ENCODE assay signal across 31 cellular contexts in genomic region chr12:113059071-113059595, GRCh38. TPM values are rescaled to one million over a fixed set of nuclear protein-coding genes. Genes with fewer than 3 reads are reported as not detected.
DNase-seq lines count a peak whose midpoint lies in the region; ATAC-seq and TF ChIP-seq lines count a peak whose summit lies in the region.
"Had no signal": no experiment of that assay in that cellular context is flagged by ENCODE, and none has a peak within 500 bp of the region (broad histone marks: within the 10 kb centered on the region; RNA-seq: fewer than 3 reads in every experiment).

No MANE protein-coding gene starts in this region.

- no peak for TF ChIP-seq CTCF in activated CD8-positive, alpha-beta T cell treated with anti-CD3 and anti-CD28 coated beads for 36 hours (IDR thresholded peaks at IDR 0.05)
- TF ChIP-seq CTCF in OCI-LY7 (conservative IDR thresholded peaks at IDR 0.05; ENCODE audit: low read length) (no peak), natural killer cell (IDR thresholded peaks at IDR 0.05) (no peak)

- H3K4me2 ChIP-seq in BLaER1 treated with 17β-estradiol and CSF1 and Interleukin-3, amounts not matched to agents 10 nM and 100 nM, result peak overlapping the region in 8 of 11 experiments; percentile 6 to 98 (median 66); a peak in 12 of 22 replicates
- H3K4me2 ChIP-seq in OCI-LY7 (ENCODE audit: low read length), result peak overlapping the region; percentile 94

- CTCF ChIA-PET in activated CD8-positive, alpha-beta T cell treated with anti-CD3 and anti-CD28 coated beads for 36 hours (lab: Charles Lee), result interaction anchor here (1.0 kb wide), 1 partner anchor 10 kb away, joined by 5 read pairs; no protein-coding TSS in a partner anchor
- CTCF ChIA-PET in activated CD8-positive, alpha-beta T cell treated with anti-CD3 and anti-CD28 coated beads, Interleukin-2, amount 10 ng/mL, durations not matched to agents 7 days and 5 days (lab: Charles Lee), result no interaction called here
- CTCF ChIA-PET in OCI-LY7 (lab: Charles Lee; ENCODE audit: unreplicated experiment), result no interaction called here
- CTCF ChIA-PET in activated naive CD4-positive, alpha-beta T cell treated with anti-CD3 and anti-CD28 coated beads for 36 hours (lab: Charles Lee), result interaction anchor here (0.6 to 1.7 kb wide), 4 partner anchors 8 to 606 kb away, joined by 3 to 6 read pairs (median 4); no protein-coding TSS in a partner anchor
- CTCF ChIA-PET in CD4-positive, alpha-beta memory T cell (lab: Charles Lee; ENCODE audit: partially characterized antibody), result interaction anchor here (1.0 to 1.9 kb wide), 2 partner anchors 33 to 115 kb away, joined by 3 to 9 read pairs; no protein-coding TSS in a partner anchor

- peak; percentile 36 for DNase-seq in activated CD8-positive, alpha-beta T cell treated with anti-CD3 and anti-CD28 coated beads for 36 hours
- DNase-seq in activated CD8-positive, alpha-beta T cell treated with anti-CD3 and anti-CD28 coated beads, Interleukin-2, amount 10 ng/mL, durations not matched to agents 7 days and 5 days, result no peak
- DNase-seq in OCI-LY7 (ENCODE audit: low spot score) (peak; percentile 47), natural killer cell (no peak), SKM-1 treated with dmso at 0.1 percent for 144 hours (lab: John Stamatoyannopoulos, UW; ENCODE audit: unreplicated experiment) (no peak)
- no peak for DNase-seq in activated naive CD4-positive, alpha-beta T cell treated with anti-CD3 and anti-CD28 coated beads for 36 hours
- no peak for DNase-seq in CD4-positive, alpha-beta memory T cell
- DNase-seq: activated naive CD4-positive, alpha-beta T cell treated with anti-CD3 and anti-CD28 coated beads, Interleukin-2, amount 10 ng/mL, durations not matched to agents 7 days and 5 days; AML-193; anterior cingulate cortex; cortex of kidney; endodermal cell; esophagus squamous epithelium; GF-D8; H7; hypothalamus; left ventricle myocardium superior; naive thymus-derived CD8-positive, alpha-beta T cell; NCI-H1092; NCI-H187 treated with DMSO at 0.1 percent for 48 hours; NCI-H524 treated with DMSO at 0.1 percent for 48 hours; NK-92 treated with Interleukin-12 subunit alpha and Interleukin-12 subunit beta, amount 100 ng/mL, for 24 hours; Peyer's patch; SJCRH30; small intestine; stimulated activated CD4-positive, alpha-beta T cell treated with anti-CD3 and anti-CD28 coated beads, Interleukin-2, amount 100 ng/mL, for 48 hours; stimulated activated naive CD4-positive, alpha-beta T cell treated with Interleukin-2 at 50 U/mL for 16 hours; thyroid gland had no signal

- peaks cover 56 to 92% (median 86%) of the 10 kb centered on the region in 10 experiments for H3K4me1 ChIP-seq in BLaER1 treated with 17β-estradiol and CSF1 and Interleukin-3, amounts not matched to agents 10 nM and 100 nM
- peaks cover 66% of the 10 kb centered on the region for H3K4me1 ChIP-seq in OCI-LY7 (ENCODE audit: insufficient read depth, low read length, poor library complexity, severe bottlenecking)
- H3K4me1 ChIP-seq in CD4-positive, alpha-beta memory T cell (ENCODE audit: insufficient read depth, low read length), result peaks cover 62% of the 10 kb centered on the region
- H3K4me1 ChIP-seq: SJCRH30 had no signal

- H3K36me3 Mint-ChIP-seq in activated CD8-positive, alpha-beta T cell treated with anti-CD3 and anti-CD28 coated beads for 36 hours (ENCODE audit: low read depth), result no peaks in the 10 kb centered on the region
- no peaks in the 10 kb centered on the region for H3K36me3 Mint-ChIP-seq in activated CD8-positive, alpha-beta T cell treated with anti-CD3 and anti-CD28 coated beads, Interleukin-2, amount 10 ng/mL, durations not matched to agents 7 days and 5 days (ENCODE audit: low read depth)
- H3K36me3 Mint-ChIP-seq in natural killer cell, result no peaks in the 10 kb centered on the region
- no peaks in the 10 kb centered on the region for H3K36me3 Mint-ChIP-seq in activated naive CD4-positive, alpha-beta T cell treated with anti-CD3 and anti-CD28 coated beads for 36 hours (ENCODE audit: low read depth)
- no peaks in the 10 kb centered on the region for H3K36me3 Mint-ChIP-seq in CD4-positive, alpha-beta memory T cell
- H3K36me3 Mint-ChIP-seq: activated naive CD4-positive, alpha-beta T cell treated with anti-CD3 and anti-CD28 coated beads, Interleukin-2, amount 10 ng/mL, durations not matched to agents 7 days and 5 days; mesothelial cell of epicardium had no signal

- intact Hi-C loops in activated CD8-positive, alpha-beta T cell treated with anti-CD3 and anti-CD28 coated beads for 36 hours (cut with micrococcal nuclease), result no loop called here
- intact Hi-C loops in OCI-LY7 (cut with micrococcal nuclease; ENCODE audit: unreplicated experiment), result no loop called here
- intact Hi-C loops in natural killer cell (cut with micrococcal nuclease), result no loop called here
- intact Hi-C loops in activated naive CD4-positive, alpha-beta T cell treated with anti-CD3 and anti-CD28 coated beads for 36 hours (cut with micrococcal nuclease), result no loop called here
- intact Hi-C loops in CD4-positive, alpha-beta memory T cell (cut with micrococcal nuclease), result no loop called here

- H3K4me3 Mint-ChIP-seq in activated CD8-positive, alpha-beta T cell treated with anti-CD3 and anti-CD28 coated beads for 36 hours, result no peak overlapping the region
- no peak overlapping the region for H3K4me3 Mint-ChIP-seq in activated CD8-positive, alpha-beta T cell treated with anti-CD3 and anti-CD28 coated beads, Interleukin-2, amount 10 ng/mL, durations not matched to agents 7 days and 5 days
- no peak overlapping the region for H3K4me3 Mint-ChIP-seq in natural killer cell
- H3K4me3 Mint-ChIP-seq in activated naive CD4-positive, alpha-beta T cell treated with anti-CD3 and anti-CD28 coated beads for 36 hours, result no peak overlapping the region
- no peak overlapping the region for H3K4me3 Mint-ChIP-seq in CD4-positive, alpha-beta memory T cell
- H3K4me3 Mint-ChIP-seq: activated naive CD4-positive, alpha-beta T cell treated with anti-CD3 and anti-CD28 coated beads, Interleukin-2, amount 10 ng/mL, durations not matched to agents 7 days and 5 days; endodermal cell; mesothelial cell of epicardium had no signal

- peaks cover 2% of the 10 kb centered on the region for H3K4me1 Mint-ChIP-seq in activated CD8-positive, alpha-beta T cell treated with anti-CD3 and anti-CD28 coated beads for 36 hours (ENCODE audit: low read depth)
- no peaks in the 10 kb centered on the region for H3K4me1 Mint-ChIP-seq in activated CD8-positive, alpha-beta T cell treated with anti-CD3 and anti-CD28 coated beads, Interleukin-2, amount 10 ng/mL, durations not matched to agents 7 days and 5 days (ENCODE audit: low read depth)
- H3K4me1 Mint-ChIP-seq in natural killer cell, result no peaks in the 10 kb centered on the region
- H3K4me1 Mint-ChIP-seq in activated naive CD4-positive, alpha-beta T cell treated with anti-CD3 and anti-CD28 coated beads for 36 hours (ENCODE audit: low read depth), result peaks cover 23% of the 10 kb centered on the region
- H3K4me1 Mint-ChIP-seq in CD4-positive, alpha-beta memory T cell, result peaks cover 19 to 35% (median 25%) of the 10 kb centered on the region in 4 donors
- H3K4me1 Mint-ChIP-seq: mesothelial cell of epicardium had no signal

- no peak overlapping the region for H3K27ac Mint-ChIP-seq in activated CD8-positive, alpha-beta T cell treated with anti-CD3 and anti-CD28 coated beads for 36 hours
- no peak overlapping the region for H3K27ac Mint-ChIP-seq in activated CD8-positive, alpha-beta T cell treated with anti-CD3 and anti-CD28 coated beads, Interleukin-2, amount 10 ng/mL, durations not matched to agents 7 days and 5 days
- no peak overlapping the region for H3K27ac Mint-ChIP-seq in natural killer cell
- H3K27ac Mint-ChIP-seq in activated naive CD4-positive, alpha-beta T cell treated with anti-CD3 and anti-CD28 coated beads for 36 hours, result no peak overlapping the region
- no peak overlapping the region for H3K27ac Mint-ChIP-seq in CD4-positive, alpha-beta memory T cell
- H3K27ac Mint-ChIP-seq: activated naive CD4-positive, alpha-beta T cell treated with anti-CD3 and anti-CD28 coated beads, Interleukin-2, amount 10 ng/mL, durations not matched to agents 7 days and 5 days; endodermal cell; mesothelial cell of epicardium; naive thymus-derived CD8-positive, alpha-beta T cell had no signal

- H3K36me3 ChIP-seq in BLaER1 treated with 17β-estradiol and CSF1 and Interleukin-3, amounts not matched to agents 10 nM and 100 nM, result no peaks in the 10 kb centered on the region
- H3K36me3 ChIP-seq in OCI-LY7 (ENCODE audit: insufficient read depth, low read length), result peaks cover 82% of the 10 kb centered on the region
- no peaks in the 10 kb centered on the region for H3K36me3 ChIP-seq in CD4-positive, alpha-beta memory T cell (ENCODE audit: insufficient read depth, low read length)
- H3K36me3 ChIP-seq: esophagus squamous epithelium, Peyer's patch, SJCRH30, thyroid gland had no signal

- TSS peak; percentile 60 for BruUV-seq in OCI-LY7 (replicated peaks; lab: Mats Ljungman, UMichigan)

- peaks cover 1% of the 10 kb centered on the region for H3K27me3 Mint-ChIP-seq in activated CD8-positive, alpha-beta T cell treated with anti-CD3 and anti-CD28 coated beads for 36 hours
- peaks cover 22% of the 10 kb centered on the region for H3K27me3 Mint-ChIP-seq in activated CD8-positive, alpha-beta T cell treated with anti-CD3 and anti-CD28 coated beads, Interleukin-2, amount 10 ng/mL, durations not matched to agents 7 days and 5 days (ENCODE audit: low read depth)
- peaks cover 7 to 14% of the 10 kb centered on the region in 2 donors for H3K27me3 Mint-ChIP-seq in natural killer cell (ENCODE audit: low read depth in 2 of 2)
- no peaks in the 10 kb centered on the region for H3K27me3 Mint-ChIP-seq in activated naive CD4-positive, alpha-beta T cell treated with anti-CD3 and anti-CD28 coated beads for 36 hours (ENCODE audit: low read depth)
- no peaks in the 10 kb centered on the region for H3K27me3 Mint-ChIP-seq in CD4-positive, alpha-beta memory T cell

- no peak overlapping the region for H3K27ac ChIP-seq in BLaER1 treated with 17β-estradiol and CSF1 and Interleukin-3, amounts not matched to agents 10 nM and 100 nM
- H3K27ac ChIP-seq in OCI-LY7 (ENCODE audit: low read depth, low read length, poor library complexity, severe bottlenecking), result peak overlapping the region; percentile 97
- no peak overlapping the region for H3K27ac ChIP-seq in CD4-positive, alpha-beta memory T cell (ENCODE audit: low read depth, low read length)
- H3K27ac ChIP-seq: esophagus squamous epithelium, SJCRH30, thyroid gland had no signal

- peaks cover 3 to 54% (median 37%) of the 10 kb centered on the region in 11 experiments; a peak in 20 of 22 replicates for H4K20me1 ChIP-seq in BLaER1 treated with 17β-estradiol and CSF1 and Interleukin-3, amounts not matched to agents 10 nM and 100 nM
- H4K20me1 ChIP-seq in OCI-LY7 (ENCODE audit: insufficient read depth, low read length), result peaks cover 16% of the 10 kb centered on the region

- peaks cover 12 to 28% (median 19%) of the 10 kb centered on the region in 11 experiments; a peak in 15 of 22 replicates for H3K27me3 ChIP-seq in BLaER1 treated with 17β-estradiol and CSF1 and Interleukin-3, amounts not matched to agents 10 nM and 100 nM
- H3K27me3 ChIP-seq in CD4-positive, alpha-beta memory T cell (ENCODE audit: insufficient read depth, low read length), result no peaks in the 10 kb centered on the region
- H3K27me3 ChIP-seq: thyroid gland had no signal

- H3K9me3 ChIP-seq in BLaER1 treated with 17β-estradiol and CSF1 and Interleukin-3, amounts not matched to agents 10 nM and 100 nM (replicated peaks in 1 of 11), result no peaks in the 10 kb centered on the region
- H3K9me3 ChIP-seq in OCI-LY7 (ENCODE audit: low read length), result no peaks in the 10 kb centered on the region
- H3K9me3 ChIP-seq in CD4-positive, alpha-beta memory T cell (ENCODE audit: control insufficient read depth in 1 of 2, low read length in 2 of 2), result no peaks in the 10 kb centered on the region
- H3K9me3 ChIP-seq: esophagus squamous epithelium, Peyer's patch, SJCRH30, thyroid gland had no signal

- peak; percentile 19 for ATAC-seq in activated CD8-positive, alpha-beta T cell treated with anti-CD3 and anti-CD28 coated beads for 36 hours
- no peak for ATAC-seq in activated CD8-positive, alpha-beta T cell treated with anti-CD3 and anti-CD28 coated beads, Interleukin-2, amount 10 ng/mL, durations not matched to agents 7 days and 5 days
- peak in 2 of 3 donors; percentile 21 to 34 for ATAC-seq in natural killer cell
- ATAC-seq: left ventricle myocardium superior; naive thymus-derived CD8-positive, alpha-beta T cell had no signal

- H2AFZ ChIP-seq in OCI-LY7 (ENCODE audit: low read length), result no peak overlapping the region

- H3K9me2 ChIP-seq in OCI-LY7 (ENCODE audit: insufficient read depth, low read length), result no peaks in the 10 kb centered on the region

- H3K79me2 ChIP-seq in OCI-LY7 (ENCODE audit: insufficient read depth, low read depth, low read length), result peaks cover 100% of the 10 kb centered on the region

- H3K4me3 ChIP-seq in BLaER1 treated with 17β-estradiol and CSF1 and Interleukin-3, amounts not matched to agents 10 nM and 100 nM, result peak overlapping the region in 1 of 10 experiments; percentile 93; a peak in 1 of 20 replicates
- H3K4me3 ChIP-seq in OCI-LY7 (ENCODE audit: low read depth, low read length, poor library complexity, severe bottlenecking), result peak overlapping the region; percentile 90
- H3K4me3 ChIP-seq in CD4-positive, alpha-beta memory T cell (ENCODE audit: low read length in 2 of 2), result no peak overlapping the region
- H3K4me3 ChIP-seq: esophagus squamous epithelium, SJCRH30, thyroid gland had no signal

- H3K9ac ChIP-seq in BLaER1 treated with 17β-estradiol and CSF1 and Interleukin-3, amounts not matched to agents 10 nM and 100 nM, result no peak overlapping the region

- no peaks in the 10 kb centered on the region for H3K9me3 Mint-ChIP-seq in activated CD8-positive, alpha-beta T cell treated with anti-CD3 and anti-CD28 coated beads for 36 hours
- no peaks in the 10 kb centered on the region for H3K9me3 Mint-ChIP-seq in activated CD8-positive, alpha-beta T cell treated with anti-CD3 and anti-CD28 coated beads, Interleukin-2, amount 10 ng/mL, durations not matched to agents 7 days and 5 days (ENCODE audit: insufficient read depth)
- H3K9me3 Mint-ChIP-seq in natural killer cell, result no peaks in the 10 kb centered on the region
- H3K9me3 Mint-ChIP-seq in activated naive CD4-positive, alpha-beta T cell treated with anti-CD3 and anti-CD28 coated beads for 36 hours, result no peaks in the 10 kb centered on the region
- H3K9me3 Mint-ChIP-seq in CD4-positive, alpha-beta memory T cell, result no peaks in the 10 kb centered on the region
- H3K9me3 Mint-ChIP-seq: activated naive CD4-positive, alpha-beta T cell treated with anti-CD3 and anti-CD28 coated beads, Interleukin-2, amount 10 ng/mL, durations not matched to agents 7 days and 5 days; endodermal cell; mesothelial cell of epicardium; naive thymus-derived CD8-positive, alpha-beta T cell had no signal

- POLR2A ChIA-PET in activated CD8-positive, alpha-beta T cell treated with anti-CD3 and anti-CD28 coated beads for 36 hours (lab: Charles Lee), result interaction anchor here (2.0 kb wide), 1 partner anchor 10 kb away, joined by 4 read pairs; no protein-coding TSS in a partner anchor
- POLR2A ChIA-PET in activated CD8-positive, alpha-beta T cell treated with anti-CD3 and anti-CD28 coated beads, Interleukin-2, amount 10 ng/mL, durations not matched to agents 7 days and 5 days (lab: Charles Lee), result no interaction called here
- POLR2A ChIA-PET in OCI-LY7 (lab: Charles Lee), result interaction anchor here (0.7 to 18.1 kb wide), 7 partner anchors 3 to 114 kb away, joined by 3 to 235 read pairs (median 6); partner anchors contain the start of gene DTX1
- POLR2A ChIA-PET in CD4-positive, alpha-beta memory T cell (lab: Charles Lee; ENCODE audit: partially characterized antibody), result interaction anchor here (1.5 kb wide), 1 partner anchor 126 kb away, joined by 3 read pairs; the partner anchor contains the start of gene DDX54

RNA-seq across cellular contexts. Expression of gene DTX1, which starts 2.6 kb away (rescaled TPM):
- total RNA-seq in activated CD8-positive, alpha-beta T cell treated with anti-CD3 and anti-CD28 coated beads for 36 hours, result 1 to 10 TPM; 2.9 to 3.4 TPM
- total RNA-seq in activated CD8-positive, alpha-beta T cell treated with anti-CD3 and anti-CD28 coated beads, Interleukin-2, amount 10 ng/mL, durations not matched to agents 7 days and 5 days, result not detected
- 263 and 293 TPM in 2 replicates for total RNA-seq in OCI-LY7 (2014; rRNA removed; shearing (Covaris generic))
- total RNA-seq in OCI-LY7 (2022), result 510 and 535 TPM in 2 replicates
- total RNA-seq in natural killer cell, result 1 to 10 TPM; 1.7 to 4.2 (median 4.0) TPM
- 10 to 100 TPM in 1 of 2 experiments, 1 to 10 TPM in 1; 8.3 to 10.7 TPM for total RNA-seq in activated naive CD4-positive, alpha-beta T cell treated with anti-CD3 and anti-CD28 coated beads for 36 hours
- total RNA-seq in CD4-positive, alpha-beta memory T cell, result 1 to 10 TPM; 7.0 to 7.5 TPM
- 1 to 10 TPM in 1 of 2 donors, under 1 TPM in 1; 0.30 to 4.1 TPM for polyA plus RNA-seq in CD4-positive, alpha-beta memory T cell
- total RNA-seq: osteocyte, SJCRH30 had no signal

Comparison
In these comparisons a context has a peak if more than half of its experiments do, and no peak if none do; other contexts are left out.
1. DNase-seq: peak in activated CD8-positive, alpha-beta T cell treated with anti-CD3 and anti-CD28 coated beads for 36 hours (single experiment) and OCI-LY7 (single experiment); none in activated CD8-positive, alpha-beta T cell treated with anti-CD3 and anti-CD28 coated beads, Interleukin-2, amount 10 ng/mL, durations not matched to agents 7 days and 5 days (single experiment), natural killer cell (single experiment), activated naive CD4-positive, alpha-beta T cell treated with anti-CD3 and anti-CD28 coated beads for 36 hours (single experiment), CD4-positive, alpha-beta memory T cell (0 of 5) and SKM-1 treated with dmso at 0.1 percent for 144 hours (single experiment).
2. CTCF ChIA-PET loops: an anchor here in activated CD8-positive, alpha-beta T cell treated with anti-CD3 and anti-CD28 coated beads for 36 hours (1.0 kb wide), activated naive CD4-positive, alpha-beta T cell treated with anti-CD3 and anti-CD28 coated beads for 36 hours (0.6 to 1.7 kb wide) and CD4-positive, alpha-beta memory T cell (1.0 to 1.9 kb wide); none called in activated CD8-positive, alpha-beta T cell treated with anti-CD3 and anti-CD28 coated beads, Interleukin-2, amount 10 ng/mL, durations not matched to agents 7 days and 5 days and OCI-LY7.
3. RNA of gene DTX1, which starts 2.6 kb away (total RNA-seq): 263 to 535 TPM in OCI-LY7; 8.3 to 10.7 TPM in activated naive CD4-positive, alpha-beta T cell treated with anti-CD3 and anti-CD28 coated beads for 36 hours, 7.0 to 7.5 TPM in CD4-positive, alpha-beta memory T cell, 1.7 to 4.2 TPM in natural killer cell, 2.9 to 3.4 TPM in activated CD8-positive, alpha-beta T cell treated with anti-CD3 and anti-CD28 coated beads for 36 hours and not detected in activated CD8-positive, alpha-beta T cell treated with anti-CD3 and anti-CD28 coated beads, Interleukin-2, amount 10 ng/mL, durations not matched to agents 7 days and 5 days; every median in the first group is over 10 times any median in the second.